ENCODE assay signal across 10 cellular contexts in genomic region chr1:201013991-201014815, GRCh38. TPM values are rescaled to one million over a fixed set of nuclear protein-coding genes. Genes with fewer than 3 reads are reported as not detected.
DNase-seq lines count a peak whose midpoint lies in the region; ATAC-seq and TF ChIP-seq lines count a peak whose summit lies in the region.
"Had no signal": no experiment of that assay in that cellular context is flagged by ENCODE, and none has a peak within 500 bp of the region (broad histone marks: within the 10 kb centered on the region; RNA-seq: fewer than 3 reads in every experiment).

No MANE protein-coding gene starts in this region.

- H3K9me3 Mint-ChIP-seq in stimulated activated naive CD8-positive, alpha-beta T cell treated with anti-CD3 and anti-CD28 coated beads, Interleukin-15, Interleukin-2, amounts not matched to agents 100 ng/mL and 50 ng/mL, for 24 hours, result no peaks in the 10 kb centered on the region

- peak overlapping the region; percentile 85 for H3K56ac ChIP-seq in mesendoderm (ENCODE audit: low read length)

- H2AK5ac ChIP-seq in mesendoderm (ENCODE audit: low read length), result no peak overlapping the region

- H3K4me1 Mint-ChIP-seq in stimulated activated naive CD8-positive, alpha-beta T cell treated with anti-CD3 and anti-CD28 coated beads, Interleukin-15, Interleukin-2, amounts not matched to agents 100 ng/mL and 50 ng/mL, for 24 hours (ENCODE audit: low read depth), result peaks cover 89% of the 10 kb centered on the region

- no peak overlapping the region for H2BK5ac ChIP-seq in mesendoderm (ENCODE audit: low read length)

- ATAC-seq in stimulated activated naive CD8-positive, alpha-beta T cell treated with anti-CD3 and anti-CD28 coated beads, Interleukin-15, Interleukin-2, amounts not matched to agents 100 U/mL and 50 U/mL, for 24 hours, result no peak
- ATAC-seq in omental fat pad (ENCODE audit: low FRiP score), result no peak
- no peak for ATAC-seq in HG03520 (IDR thresholded peaks at IDR 0.05; ENCODE audit: unreplicated experiment)

- no peak overlapping the region for H3K4ac ChIP-seq in mesendoderm (ENCODE audit: low read depth, low read length)

- H3K27ac Mint-ChIP-seq in stimulated activated naive CD8-positive, alpha-beta T cell treated with anti-CD3 and anti-CD28 coated beads, Interleukin-15, Interleukin-2, amounts not matched to agents 100 ng/mL and 50 ng/mL, for 24 hours, result peak overlapping the region; percentile 45

- H2BK120ac ChIP-seq in mesendoderm (ENCODE audit: low read depth, low read length), result no peak overlapping the region

- H3K9ac ChIP-seq in mesendoderm (ENCODE audit: low read length), result peak overlapping the region; percentile 58

- no peak overlapping the region for H4K5ac ChIP-seq in mesendoderm (ENCODE audit: low read length)

- H3K27ac ChIP-seq in mesendoderm (ENCODE audit: low read depth, low read length) (no peak overlapping the region), SJCRH30 (no peak overlapping the region)

- H3K4me2 ChIP-seq in mesendoderm (ENCODE audit: low read length), result peak overlapping the region; percentile 29

- no peak overlapping the region for H2BK15ac ChIP-seq in mesendoderm (replicated peaks; ENCODE audit: low read depth)

- no peak overlapping the region for H3K23ac ChIP-seq in mesendoderm (ENCODE audit: low read length)

- H3K36me3 ChIP-seq in mesendoderm (ENCODE audit: control insufficient read depth, insufficient read depth, low read length), result no peaks in the 10 kb centered on the region
- H3K36me3 ChIP-seq in SJCRH30, result no peaks in the 10 kb centered on the region

- H3K18ac ChIP-seq in mesendoderm (ENCODE audit: low read length), result peak overlapping the region; percentile 11

- no peaks in the 10 kb centered on the region for H3K27me3 Mint-ChIP-seq in stimulated activated naive CD8-positive, alpha-beta T cell treated with anti-CD3 and anti-CD28 coated beads, Interleukin-15, Interleukin-2, amounts not matched to agents 100 ng/mL and 50 ng/mL, for 24 hours

- H3K27me3 ChIP-seq in mesendoderm (ENCODE audit: insufficient read depth, low read length, poor library complexity) (no peaks in the 10 kb centered on the region), SJCRH30 (no peaks in the 10 kb centered on the region)

- H3K4me1 ChIP-seq in mesendoderm (ENCODE audit: control insufficient read depth, low read depth, low read length) (peaks cover 23% of the 10 kb centered on the region), SJCRH30 (peaks cover 34% of the 10 kb centered on the region)

- TF ChIP-seq CTCF in choroid plexus epithelial cell (conservative IDR thresholded peaks at IDR 0.05; ENCODE audit: low read depth, low read length), result no peak
- TF ChIP-seq CTCF in omental fat pad (IDR thresholded peaks at IDR 0.05), result no peak

- H4K8ac ChIP-seq in mesendoderm (ENCODE audit: low read depth, low read length), result no peak overlapping the region

- peaks cover 2% of the 10 kb centered on the region for H3K79me1 ChIP-seq in mesendoderm (ENCODE audit: low read length)

- H3K4me3 ChIP-seq in choroid plexus epithelial cell (ENCODE audit: low read depth, low read length) (peak overlapping the region; percentile 13), mesendoderm (ENCODE audit: low read length) (no peak overlapping the region), SJCRH30 (no peak overlapping the region)

- no CpG with 5 or more reads among the region's 33 CpGs for WGBS in mesendoderm (ENCODE audit: extremely low coverage, insufficient coverage, low lambda C conversion rate)

- no peak overlapping the region for H3K4me3 Mint-ChIP-seq in stimulated activated naive CD8-positive, alpha-beta T cell treated with anti-CD3 and anti-CD28 coated beads, Interleukin-15, Interleukin-2, amounts not matched to agents 100 ng/mL and 50 ng/mL, for 24 hours

- no peaks in the 10 kb centered on the region for H3K9me3 ChIP-seq in SJCRH30 (replicated peaks)

- H3K36me3 Mint-ChIP-seq in stimulated activated naive CD8-positive, alpha-beta T cell treated with anti-CD3 and anti-CD28 coated beads, Interleukin-15, Interleukin-2, amounts not matched to agents 100 ng/mL and 50 ng/mL, for 24 hours (ENCODE audit: low read depth), result peaks cover 16% of the 10 kb centered on the region

- DNase-seq in stimulated activated naive CD8-positive, alpha-beta T cell treated with anti-CD3 and anti-CD28 coated beads, Interleukin-15, Interleukin-2, amounts not matched to agents 100 U/mL and 50 U/mL, for 24 hours, result no peak
- DNase-seq in choroid plexus epithelial cell (ENCODE audit: low read depth) (no peak), mesendoderm (peak; percentile 92), SJCRH30 (no peak), NCI-H2081 treated with DMSO at 0.1 percent for 48 hours (lab: John Stamatoyannopoulos, UW) (no peak), omental fat pad (ENCODE audit: low spot score) (no peak)
- DNase-seq: COR-L47, NCI-H526 treated with DMSO at 0.1 percent for 48 hours had no signal

- no peaks in the 10 kb centered on the region for H3K79me2 ChIP-seq in mesendoderm (ENCODE audit: control insufficient read depth, insufficient read depth, low read length)

RNA-seq across cellular contexts. Expression of gene KIF21B, which starts 9.3 kb away (rescaled TPM):
- polyA plus RNA-seq in mesendoderm (2013, experiment 1 of 2), result 4.6 TPM
- polyA plus RNA-seq in mesendoderm (2013, experiment 2 of 2), result 4.7 TPM
- 0.61 and 0.66 TPM in 2 replicates for total RNA-seq in SJCRH30 (2014; rRNA removed; shearing (Covaris generic))
- total RNA-seq in omental fat pad, result 1 to 10 TPM in 3 of 4 donors, under 1 TPM in 1; 0.93 to 6.1 (median 3.7) TPM
